8 cellular contexts compared by ENCODE assay signal in the genomic region with DNA sequence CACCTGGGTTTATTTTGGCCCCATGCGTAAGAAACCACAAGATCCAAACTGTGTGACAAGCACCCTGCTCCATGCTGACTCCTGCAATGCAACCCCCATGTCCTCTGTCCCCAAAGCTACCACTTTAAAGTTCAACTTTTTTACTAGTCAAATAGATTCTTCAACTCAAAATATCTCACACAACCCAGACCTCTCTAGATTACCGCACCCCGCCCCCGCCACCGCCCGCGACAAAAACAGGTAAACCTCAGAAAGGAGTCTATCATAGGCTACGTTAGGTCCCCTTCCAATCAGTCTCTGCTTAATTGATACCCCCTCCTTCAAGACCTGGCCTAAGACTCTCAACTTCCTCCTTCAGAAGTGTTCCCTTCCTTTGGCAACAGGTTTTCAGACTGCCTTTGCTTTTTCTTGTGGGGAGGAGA. TPM values are rescaled to one million over a fixed set of nuclear protein-coding genes. Genes with fewer than 3 reads are reported as not detected.
DNase-seq lines count a peak whose midpoint lies in the region; ATAC-seq and TF ChIP-seq lines count a peak whose summit lies in the region.

No MANE protein-coding gene starts in this region.

- H3K27me3 Mint-ChIP-seq in CD14-positive monocyte (ENCODE audit: low read depth in 3 of 3), result peaks cover 8 to 17% (median 14%) of the 10 kb centered on the region in 3 donors

- intact Hi-C loops in CD14-positive monocyte (cut with micrococcal nuclease), result loop anchor here (5.0 to 10.0 kb wide), 9 partner anchors 58 to 826 kb away; no protein-coding TSS in a partner anchor
- intact Hi-C loops in posterior vena cava (cut with DNase I), result loop anchor here (5.0 to 10.0 kb wide), 3 partner anchors 243 to 543 kb away; no protein-coding TSS in a partner anchor

- peaks cover 0 to 25% (median 17%) of the 10 kb centered on the region in 4 donors for H3K4me1 ChIP-seq in Peyer's patch

- TF ChIP-seq CTCF in CD14-positive monocyte (IDR thresholded peaks at IDR 0.05) (no peak), Peyer's patch (IDR thresholded peaks at IDR 0.05) (no peak)

- no peaks in the 10 kb centered on the region for H3K9me3 ChIP-seq in Peyer's patch

- peaks cover 0 to 15% (median 2%) of the 10 kb centered on the region in 7 donors for H3K9me3 Mint-ChIP-seq in CD14-positive monocyte
- H3K9me3 Mint-ChIP-seq in stimulated activated effector memory CD8-positive, alpha-beta T cell treated with anti-CD3 and anti-CD28 coated beads, Interleukin-12 subunit alpha, Interleukin-12 subunit beta, amount 100 ng/mL, for 72 hours, result no peaks in the 10 kb centered on the region

- WGBS in adipose tissue, 3 donors, result 1 to 10% (median 10%) methylated on average over 8 of the region's 8 CpGs

- ATAC-seq in stimulated activated effector memory CD8-positive, alpha-beta T cell treated with anti-CD3 and anti-CD28 coated beads, Interleukin-12 subunit alpha, Interleukin-12 subunit beta, amount 100 ng/mL, for 72 hours, result peak; percentile 1
- no peak for ATAC-seq in GM18511 (IDR thresholded peaks at IDR 0.05; ENCODE audit: unreplicated experiment)

- H3K36me3 Mint-ChIP-seq in CD14-positive monocyte, result peaks cover 53 to 59% of the 10 kb centered on the region in 2 donors
- H3K36me3 Mint-ChIP-seq in stimulated activated effector memory CD8-positive, alpha-beta T cell treated with anti-CD3 and anti-CD28 coated beads, Interleukin-12 subunit alpha, Interleukin-12 subunit beta, amount 100 ng/mL, for 72 hours, result peaks cover 100% of the 10 kb centered on the region

- no peaks in the 10 kb centered on the region for H3K27me3 ChIP-seq in Peyer's patch

- peak overlapping the region; percentile 91 to 100 (median 99) for H3K27ac Mint-ChIP-seq in CD14-positive monocyte
- H3K27ac Mint-ChIP-seq in stimulated activated effector memory CD8-positive, alpha-beta T cell treated with anti-CD3 and anti-CD28 coated beads, Interleukin-12 subunit alpha, Interleukin-12 subunit beta, amount 100 ng/mL, for 72 hours, result peak overlapping the region; percentile 100

- peak overlapping the region; percentile 95 to 100 (median 100) for H3K27ac ChIP-seq in Peyer's patch
- peak overlapping the region; percentile 31 for H3K27ac ChIP-seq in adipose tissue (ENCODE audit: low read depth, low read length)

- DNase-seq in CD14-positive monocyte (ENCODE audit: low spot score), result peak; percentile 13
- DNase-seq in Peyer's patch, result peak in 2 of 3 donors; percentile 37 to 67
- peak; percentile 42 for DNase-seq in kidney tubule cell (ENCODE audit: low spot score)
- peak in 1 of 2 donors; percentile 67 for DNase-seq in stimulated activated effector memory CD8-positive, alpha-beta T cell treated with anti-CD3 and anti-CD28 coated beads, Interleukin-12 subunit alpha, Interleukin-12 subunit beta, amount 100 ng/mL, for 72 hours (ENCODE audit: low spot score in 2 of 2)
- no peak for DNase-seq in COLO668 (lab: John Stamatoyannopoulos, UW; ENCODE audit: unreplicated experiment)
- DNase-seq in posterior vena cava (ENCODE audit: low spot score), result no peak

- peaks cover 58% of the 10 kb centered on the region for H3K4me1 Mint-ChIP-seq in CD14-positive monocyte
- peaks cover 59% of the 10 kb centered on the region for H3K4me1 Mint-ChIP-seq in stimulated activated effector memory CD8-positive, alpha-beta T cell treated with anti-CD3 and anti-CD28 coated beads, Interleukin-12 subunit alpha, Interleukin-12 subunit beta, amount 100 ng/mL, for 72 hours

- H3K4me3 Mint-ChIP-seq in CD14-positive monocyte, result peak overlapping the region; percentile 95 to 100
- peak overlapping the region; percentile 100 for H3K4me3 Mint-ChIP-seq in stimulated activated effector memory CD8-positive, alpha-beta T cell treated with anti-CD3 and anti-CD28 coated beads, Interleukin-12 subunit alpha, Interleukin-12 subunit beta, amount 100 ng/mL, for 72 hours

- H3K4me3 ChIP-seq in Peyer's patch, result peak overlapping the region; percentile 74 to 96 (median 84)

- peaks cover 0 to 29% (median 3%) of the 10 kb centered on the region in 3 donors for H3K36me3 ChIP-seq in Peyer's patch

- TF ChIP-seq POLR2A in Peyer's patch (IDR thresholded peaks at IDR 0.05), result no peak

RNA-seq across cellular contexts. Expression of gene ZFP36L1, which starts 2.2 kb away (rescaled TPM):
- polyA plus RNA-seq in CD14-positive monocyte, result 100 to 1,000 TPM; 151 to 185 TPM
- 100 to 1,000 TPM in 3 of 4 donors, 10 to 100 TPM in 1; 78.8 to 321 (median 195) TPM for total RNA-seq in Peyer's patch
- 100 to 1,000 TPM; 174 to 335 (median 258) TPM for polyA plus RNA-seq in adipose tissue
- 100 to 1,000 TPM; 311 to 319 TPM for total RNA-seq in posterior vena cava

Comparison
In these comparisons a context has a peak if more than half of its experiments do, and no peak if none do; other contexts are left out.
1. DNase-seq: peak in CD14-positive monocyte (single experiment), Peyer's patch (2 of 3) and kidney tubule cell (single experiment); none in COLO668 (single experiment) and posterior vena cava (single experiment).